ENCODE assay signal across 24 cellular contexts in genomic region chr7:108156897-108157605, GRCh38. TPM values are rescaled to one million over a fixed set of nuclear protein-coding genes. Genes with fewer than 3 reads are reported as not detected.
A peak's percentile ranks its signal among the peaks of the same experiment; 100 is the strongest.
DNase-seq lines count a peak whose midpoint lies in the region; ATAC-seq, FAIRE-seq and TF ChIP-seq lines count a peak whose summit lies in the region.
"Had no signal": no experiment of that assay in that cellular context is flagged by ENCODE, and none has a peak within 500 bp of the region (broad histone marks: within the 10 kb centered on the region; RNA-seq: fewer than 3 reads in every experiment).

No MANE protein-coding gene starts in this region.

- H3K27me3 ChIP-seq in GM12878 (replicated peaks in 1 of 2; ENCODE audit: control insufficient read depth in 2 of 2, insufficient read depth in 2 of 2, low read length in 1 of 2) (no peaks in the 10 kb centered on the region; a peak in 1 of 4 replicates), keratinocyte (ENCODE audit: control insufficient read depth, extremely low read depth, insufficient read depth, low read length) (no peaks in the 10 kb centered on the region)
- H3K27me3 ChIP-seq: MG63, SJCRH30 had no signal

- WGBS in GM12878 (ENCODE audit: insufficient coverage, insufficient replicate concordance, low lambda C conversion rate, missing lambda C conversion rate) = 36% methylated on average over 3 of the region's 3 CpGs

- TF ChIP-seq CTCF in GM12878 (IDR thresholded peaks at IDR 0.05 in 2 of 3, conservative IDR thresholded peaks at IDR 0.05 in 1 of 3; ENCODE audit: control insufficient read depth in 2 of 3, extremely low read depth in 1 of 3, insufficient read depth in 1 of 3, low read depth in 3 of 3, low read length in 3 of 3) = no peak
- no peak for TF ChIP-seq CTCF in keratinocyte (optimal IDR thresholded peaks at IDR 0.05 in 1 of 3, IDR thresholded peaks at IDR 0.05 in 1 of 3, conservative IDR thresholded peaks at IDR 0.05 in 1 of 3; ENCODE audit: extremely low read depth in 1 of 3, insufficient read depth in 2 of 3, low read length in 3 of 3)
- no peak for TF ChIP-seq CTCF in natural killer cell (IDR thresholded peaks at IDR 0.05)

- FAIRE-seq in GM12878 (lab: Jason Lieb, UNC) (no peak), keratinocyte (lab: Jason Lieb, UNC) (peak; percentile 13)
- FAIRE-seq: GM18507, H1, HepG2 had no signal

- no peaks in the 10 kb centered on the region for H3K4me1 Mint-ChIP-seq in natural killer cell

- H3K27ac ChIP-seq in GM12878 (ENCODE audit: control insufficient read depth, insufficient read depth) = no peak overlapping the region
- no peak overlapping the region for H3K27ac ChIP-seq in keratinocyte (ENCODE audit: control insufficient read depth, insufficient read depth, low read length)
- H3K27ac ChIP-seq: SJCRH30 had no signal

- POLR2A ChIA-PET in GM12878 (lab: Charles Lee) = no interaction called here

- no peak overlapping the region for H2AFZ ChIP-seq in GM12878 (ENCODE audit: control insufficient read depth, low read depth, low read length)
- no peak overlapping the region for H2AFZ ChIP-seq in keratinocyte (ENCODE audit: control insufficient read depth, low read length)

- dilution Hi-C loops in keratinocyte (cut with MboI; ENCODE audit: extremely low pct_ligation_motif_present, low sequenced_read_pairs) = no loop called here

- SMC1A ChIA-PET in GM12878 (lab: Charles Lee; ENCODE audit: uncharacterized antibody, unreplicated experiment) = interaction anchor here (0.9 to 4.0 kb wide), 2 partner anchors 11 to 16 kb away, joined by 3 to 17 read pairs; no protein-coding TSS in a partner anchor

- H3K9ac ChIP-seq in GM12878 (ENCODE audit: control insufficient read depth, insufficient read depth, low read length) = no peak overlapping the region
- no peak overlapping the region for H3K9ac ChIP-seq in keratinocyte (ENCODE audit: control insufficient read depth, extremely low read depth, insufficient read depth, low read length)

- H3K36me3 ChIP-seq in GM12878 (ENCODE audit: control insufficient read depth in 2 of 2, insufficient read depth in 2 of 2, low read length in 1 of 2) (no peaks in the 10 kb centered on the region), keratinocyte (ENCODE audit: control insufficient read depth in 2 of 2, extremely low read depth in 1 of 2, insufficient read depth in 2 of 2, low read length in 2 of 2) (no peaks in the 10 kb centered on the region)
- H3K36me3 ChIP-seq: MG63, SJCRH30 had no signal

- DNase-seq in ELR (ENCODE audit: low read depth) = peak; percentile 8
- DNase-seq in KBM-7 = peak; percentile 15
- DNase-seq in GM12878 (ENCODE audit: low read depth, low spot score) = no peak
- no peak for DNase-seq in keratinocyte (ENCODE audit: low read depth, low spot score)
- no peak for DNase-seq in HUDEP-2 (lab: John Stamatoyannopoulos, UW; ENCODE audit: unreplicated experiment in 76 of 76)
- DNase-seq in natural killer cell = no peak
- DNase-seq in KG1 (lab: John Stamatoyannopoulos, UW) = no peak
- no peak for DNase-seq in activated T-cell treated with anti-CD3 and anti-CD28 coated beads for 4 hours
- DNase-seq: ACHN, DND-41, GF-D8, Karpas-422, MG63, NCI-H1105 treated with DMSO at 0.1 percent for 48 hours, NCI-H187, NCI-H2107, NCI-H510A, NCI-H774, SJCRH30 had no signal

- RAD21 ChIA-PET in GM12878 (lab: Charles Lee; ENCODE audit: unreplicated experiment) = interaction anchor here (1.4 kb wide), 1 partner anchor 12 kb away, joined by 4 read pairs; no protein-coding TSS in a partner anchor

- CTCF ChIA-PET in GM12878 (lab: Yijun Ruan, JAX) = interaction anchor here (1.0 to 1.9 kb wide), 2 partner anchors 8 to 43 kb away, joined by 3 to 6 read pairs; no protein-coding TSS in a partner anchor

- no peaks in the 10 kb centered on the region for H4K20me1 ChIP-seq in GM12878 (ENCODE audit: control insufficient read depth, insufficient read depth)
- H4K20me1 ChIP-seq in keratinocyte (ENCODE audit: control insufficient read depth, extremely low read depth, insufficient read depth, low read length) = no peaks in the 10 kb centered on the region

- TF ChIP-seq EP300 in GM12878 (IDR thresholded peaks at IDR 0.05; ENCODE audit: borderline replicate concordance in 1 of 2, control insufficient read depth in 1 of 2, low read depth in 2 of 2, low read length in 2 of 2) = no peak

- TF ChIP-seq RAD21 in GM12878 (IDR thresholded peaks at IDR 0.05; ENCODE audit: insufficient read depth, low read depth, low read length) = no peak

- no peak for TF ChIP-seq POLR2A in GM12878 (IDR thresholded peaks at IDR 0.05; ENCODE audit: low read depth, low read length)

- H3K4me1 ChIP-seq in GM12878 (ENCODE audit: control insufficient read depth, insufficient read depth, low read length) (no peaks in the 10 kb centered on the region), keratinocyte (ENCODE audit: control insufficient read depth, extremely low read depth, insufficient read depth, low read length) (peaks cover 21% of the 10 kb centered on the region)
- H3K4me1 ChIP-seq: SJCRH30 had no signal

- no peak overlapping the region for H3K27ac Mint-ChIP-seq in natural killer cell
- H3K27ac Mint-ChIP-seq: CD14-positive monocyte; T-helper 1 cell treated with Interleukin-12 subunit alpha and Interleukin-12 subunit beta and Interleukin-4 antibody, amounts not matched to agents 30 μg/mL and 1 μg/mL, for 36 hours had no signal

- in situ Hi-C loops in KBM-7 (cut with MboI; ENCODE audit: low pct_unique_long_range_greater_than_20kb, low sequenced_read_pairs) = no loop called here
- in situ Hi-C loops in GM12878 (cut with MboI) = no loop called here

- H3K79me2 ChIP-seq in GM12878 (ENCODE audit: control insufficient read depth, insufficient read depth, low read length) = no peaks in the 10 kb centered on the region
- no peaks in the 10 kb centered on the region for H3K79me2 ChIP-seq in keratinocyte (ENCODE audit: control insufficient read depth, insufficient read depth, low read length)

- H3K4me3 ChIP-seq in GM12878 (no peak overlapping the region), keratinocyte (ENCODE audit: control insufficient read depth in 2 of 3, extremely low read depth in 1 of 3, insufficient read depth in 2 of 3, low read depth in 1 of 3, low read length in 3 of 3) (no peak overlapping the region)
- H3K4me3 ChIP-seq: MG63, SJCRH30 had no signal

- H3K4me3 Mint-ChIP-seq in natural killer cell = no peak overlapping the region
- H3K4me3 Mint-ChIP-seq: T-helper 1 cell treated with Interleukin-12 subunit alpha and Interleukin-12 subunit beta and Interleukin-4 antibody, amounts not matched to agents 30 μg/mL and 1 μg/mL, for 36 hours had no signal

- ATAC-seq in GM12878 = peak; percentile 50
- ATAC-seq in natural killer cell = no peak
- ATAC-seq: HepG2 had no signal

- H3K36me3 Mint-ChIP-seq in natural killer cell = no peaks in the 10 kb centered on the region
- H3K36me3 Mint-ChIP-seq: CD14-positive monocyte had no signal

- no peaks in the 10 kb centered on the region for H3K9me3 Mint-ChIP-seq in natural killer cell
- H3K9me3 Mint-ChIP-seq: CD14-positive monocyte; T-helper 1 cell treated with Interleukin-12 subunit alpha and Interleukin-12 subunit beta and Interleukin-4 antibody, amounts not matched to agents 30 μg/mL and 1 μg/mL, for 36 hours had no signal

- no peaks in the 10 kb centered on the region for H3K9me3 ChIP-seq in GM12878 (replicated peaks; ENCODE audit: control insufficient read depth, insufficient read depth, low read length)
- H3K9me3 ChIP-seq in keratinocyte (ENCODE audit: control insufficient read depth, low read depth, low read length) = no peaks in the 10 kb centered on the region
- H3K9me3 ChIP-seq: MG63, SJCRH30 had no signal

- no peaks in the 10 kb centered on the region for H3K9me1 ChIP-seq in keratinocyte (ENCODE audit: control insufficient read depth, extremely low read depth, insufficient read depth, low read length)

- intact Hi-C loops in GM12878 (cut with micrococcal nuclease; ENCODE audit: unreplicated experiment) (loop anchor here (5.0 kb wide), 1 partner anchor 375 kb away; no protein-coding TSS in a partner anchor), natural killer cell (cut with micrococcal nuclease) (no loop called here)

- no TSS peak for BruUV-seq in GM12878 (replicated peaks; lab: Mats Ljungman, UMichigan)

- H3K4me2 ChIP-seq in GM12878 (ENCODE audit: control insufficient read depth, insufficient read depth) (0 out of 2 replicates have a peak overlapping the region, but pooled peaks have one; percentile 22), keratinocyte (ENCODE audit: control insufficient read depth, extremely low read depth, insufficient read depth, low read depth, low read length) (no peak overlapping the region)

- peaks cover 8 to 69% of the 10 kb centered on the region in 2 donors for H3K27me3 Mint-ChIP-seq in natural killer cell (ENCODE audit: low read depth in 2 of 2)

RNA-seq across cellular contexts. Expression of gene LAMB4, which starts 26.9 kb away (rescaled TPM):
- total RNA-seq in GM12878 (2013; cell fraction: nucleolus; rRNA removed) = 0.79 and 1.2 TPM in 2 replicates
- total RNA-seq in GM12878 (2014; rRNA removed) = 0.05 and 0.06 TPM in 2 replicates
- not detected in 2 replicates for total RNA-seq in GM12878 (2014; rRNA removed; fragmentation: Illumina TruSeq; extraction: Trizol)
- not detected in 2 replicates for total RNA-seq in GM12878 (2021)
- polyA plus RNA-seq in GM12878 (2011; ENCODE audit: low read depth) = not detected
- 0.04 and 0.12 TPM in 2 replicates for polyA plus RNA-seq in GM12878 (2011; rRNA removed)
- 0.09 and 0.10 TPM in 2 replicates for polyA plus RNA-seq in GM12878 (2011; cell fraction: cytosol; rRNA removed)
- 0.10 and 0.30 TPM in 2 replicates for polyA plus RNA-seq in GM12878 (2011; cell fraction: nucleus; rRNA removed)
- not detected in 2 replicates for polyA plus RNA-seq in GM12878 (2012)
- not detected in 2 replicates for polyA plus RNA-seq in GM12878 (2014; fragmentation: Illumina TruSeq; extraction: Trizol)
- not detected for polyA plus RNA-seq in GM12878 (2014; fragmentation: Nextera tagmentation; extraction: Ambion mirVana)
- not detected in 2 replicates for polyA plus RNA-seq in GM12878 (2014; rRNA removed)
- polyA plus RNA-seq in GM12878 (2016; fragmentation: Nextera tagmentation; extraction: Ambion mirVana) = not detected
- 0.10 and 0.15 TPM in 2 replicates for polyA minus RNA-seq in GM12878 (2011; rRNA and poly(A)+ RNA removed)
- polyA minus RNA-seq in GM12878 (2011; cell fraction: cytosol; rRNA and poly(A)+ RNA removed) = not detected in 2 replicates
- polyA minus RNA-seq in GM12878 (2011; cell fraction: nucleus; rRNA and poly(A)+ RNA removed) = 0.24 TPM in 1 of 2 replicates, not detected in the other
- polyA plus RNA-seq in keratinocyte = 1.6 to 10.3 TPM (median 3.7 TPM) in 3 replicates
- polyA plus RNA-seq in keratinocyte (2011; ENCODE audit: low read depth) = 7.7 TPM
- 1.6 and 3.0 TPM in 2 replicates for polyA plus RNA-seq in keratinocyte (2011; cell fraction: cytosol; rRNA removed)
- polyA plus RNA-seq in keratinocyte (2011; cell fraction: nucleus; rRNA removed) = 20.0 and 20.1 TPM in 2 replicates
- polyA plus RNA-seq in keratinocyte (2012; ENCODE audit: low replicate concordance) = 0.60 and 3.8 TPM in 2 replicates
- 0.85 to 16.0 TPM (median 6.0 TPM) in 3 replicates for polyA minus RNA-seq in keratinocyte
- polyA minus RNA-seq in keratinocyte (2011; cell fraction: cytosol; rRNA and poly(A)+ RNA removed) = 1.7 TPM
- polyA minus RNA-seq in keratinocyte (2011; cell fraction: nucleus; rRNA and poly(A)+ RNA removed) = 15.9 and 26.8 TPM in 2 replicates
- not detected for total RNA-seq in natural killer cell
- total RNA-seq: H1, HepG2, SJCRH30 had no signal
- polyA plus RNA-seq: CD14-positive monocyte, H1 had no signal

Comparison
In these comparisons a context has a peak if more than half of its experiments do, and no peak if none do; other contexts are left out.
1. DNase-seq: peak in ELR (single experiment) and KBM-7 (single experiment); none in GM12878 (single experiment), keratinocyte (single experiment), HUDEP-2 (0 of 76), natural killer cell (single experiment), KG1 (single experiment) and activated T-cell treated with anti-CD3 and anti-CD28 coated beads for 4 hours (single experiment).